ENCODE assay signal across 8 cellular contexts in the genomic region with DNA sequence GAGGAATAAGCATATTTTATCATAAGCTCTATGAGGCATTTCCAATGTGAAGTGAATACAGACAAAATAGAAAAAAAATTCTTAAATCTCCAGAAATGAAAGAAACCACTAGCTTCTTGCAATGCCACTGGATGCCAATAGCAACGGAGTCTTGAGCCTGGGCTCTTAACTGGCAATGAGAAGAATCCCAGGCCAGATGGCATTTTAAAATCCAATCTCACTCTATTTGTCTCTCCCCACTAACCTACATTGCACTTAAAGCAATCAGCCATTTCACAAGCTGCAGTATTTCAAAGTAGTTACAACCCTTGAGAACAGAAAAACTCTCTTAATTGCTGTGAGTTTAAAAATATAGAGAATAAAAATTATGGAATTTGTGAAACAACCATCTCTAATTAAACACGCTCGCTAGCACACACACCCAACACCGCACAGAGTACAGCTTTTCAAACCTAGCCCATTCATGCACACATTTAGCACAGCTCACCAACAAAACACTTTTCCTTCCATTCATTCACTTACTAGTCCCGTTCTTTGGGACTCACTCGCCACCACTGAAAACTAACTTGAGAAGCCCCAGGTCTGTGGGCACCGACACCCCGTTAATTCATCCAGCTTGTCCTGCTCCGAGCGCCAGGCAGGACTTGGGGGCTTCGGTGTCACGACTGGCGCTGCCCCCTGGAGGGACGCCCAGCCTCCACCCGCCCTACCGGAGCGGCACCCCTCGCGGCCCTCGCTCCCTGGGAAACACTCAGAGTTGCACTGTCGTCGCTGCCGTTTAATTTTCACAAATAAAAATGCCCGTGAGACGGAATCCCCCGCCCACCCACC.
DNase-seq lines count a peak whose midpoint lies in the region; ATAC-seq and TF ChIP-seq lines count a peak whose summit lies in the region.

No MANE protein-coding gene starts in this region.

- H3K27me3 Mint-ChIP-seq in activated naive CD4-positive, alpha-beta T cell treated with anti-CD3 and anti-CD28 coated beads, Interleukin-2, amount 10 ng/mL, durations not matched to agents 7 days and 5 days: peaks cover 50% of the 10 kb centered on the region

- CTCF ChIA-PET in activated naive CD4-positive, alpha-beta T cell treated with anti-CD3 and anti-CD28 coated beads, Interleukin-2, amount 10 ng/mL, durations not matched to agents 7 days and 5 days (lab: Charles Lee): no interaction called here

- H3K4me2 ChIP-seq in OCI-LY3 (ENCODE audit: low read length): peak overlapping the region; percentile 97

- H3K36me3 Mint-ChIP-seq in activated naive CD4-positive, alpha-beta T cell treated with anti-CD3 and anti-CD28 coated beads, Interleukin-2, amount 10 ng/mL, durations not matched to agents 7 days and 5 days: no peaks in the 10 kb centered on the region

- peak overlapping the region; percentile 9 for H3K4me3 Mint-ChIP-seq in activated naive CD4-positive, alpha-beta T cell treated with anti-CD3 and anti-CD28 coated beads, Interleukin-2, amount 10 ng/mL, durations not matched to agents 7 days and 5 days

- ATAC-seq in HG03196 (IDR thresholded peaks at IDR 0.05; ENCODE audit: unreplicated experiment) (no peak), GM18502 (IDR thresholded peaks at IDR 0.05; ENCODE audit: poor library complexity, unreplicated experiment) (no peak)

- H3K36me3 ChIP-seq in OCI-LY3 (replicated peaks; ENCODE audit: low read depth, low read length) (no peaks in the 10 kb centered on the region), endocrine pancreas (ENCODE audit: control insufficient read depth, insufficient read depth, low read length) (no peaks in the 10 kb centered on the region), mucosa of rectum (ENCODE audit: control insufficient read depth in 2 of 2, insufficient read depth in 2 of 2, low read length in 2 of 2) (no peaks in the 10 kb centered on the region)

- H3K9me3 ChIP-seq in OCI-LY3 (ENCODE audit: insufficient read depth, low read length) (no peaks in the 10 kb centered on the region), endocrine pancreas (ENCODE audit: control insufficient read depth, low read length) (no peaks in the 10 kb centered on the region), mucosa of rectum (ENCODE audit: control insufficient read depth in 2 of 2, low read length in 2 of 2) (no peaks in the 10 kb centered on the region)

- no peak for DNase-seq in activated naive CD4-positive, alpha-beta T cell treated with anti-CD3 and anti-CD28 coated beads, Interleukin-2, amount 10 ng/mL, durations not matched to agents 7 days and 5 days
- no peak for DNase-seq in activated naive CD4-positive, alpha-beta T cell treated with anti-CD3 and anti-CD28 coated beads, Interleukin-2, amount 50 U/mL, for 16 hours
- no peak for DNase-seq in stimulated activated CD4-positive, alpha-beta T cell treated with anti-CD3 and anti-CD28 coated beads, Interleukin-1b, Interleukin-23, amount 100 ng/mL, for 48 hours

- H3K79me2 ChIP-seq in OCI-LY3 (ENCODE audit: low read length): no peaks in the 10 kb centered on the region

- no peaks in the 10 kb centered on the region for H4K20me1 ChIP-seq in OCI-LY3 (ENCODE audit: insufficient read depth, low read length)

- H3K27ac ChIP-seq in OCI-LY3 (ENCODE audit: low read length) (no peak overlapping the region), mucosa of rectum (ENCODE audit: low read depth in 2 of 2, low read length in 2 of 2) (peak overlapping the region; percentile 85 to 92)

- H3K9ac ChIP-seq in OCI-LY3 (ENCODE audit: low read length) (peak overlapping the region; percentile 60), endocrine pancreas (ENCODE audit: control insufficient read depth, insufficient read depth, low read length) (no peak overlapping the region), mucosa of rectum (ENCODE audit: low read depth in 1 of 2, low read length in 2 of 2) (peak overlapping the region; percentile 64 to 83)

- peaks cover 5% of the 10 kb centered on the region; the same call in 1 of the 2 replicates for H3K4me1 ChIP-seq in OCI-LY3 (ENCODE audit: low read length)
- no peaks in the 10 kb centered on the region for H3K4me1 ChIP-seq in endocrine pancreas (ENCODE audit: control insufficient read depth, insufficient read depth, low read length)
- peaks cover 22 to 31% of the 10 kb centered on the region in 2 donors for H3K4me1 ChIP-seq in mucosa of rectum (ENCODE audit: control insufficient read depth in 2 of 2, insufficient read depth in 2 of 2, low read length in 2 of 2)

- peak overlapping the region; percentile 97 for H2AFZ ChIP-seq in OCI-LY3 (ENCODE audit: low read depth, low read length)

- H3K4me1 Mint-ChIP-seq in activated naive CD4-positive, alpha-beta T cell treated with anti-CD3 and anti-CD28 coated beads, Interleukin-2, amount 10 ng/mL, durations not matched to agents 7 days and 5 days: peaks cover 12% of the 10 kb centered on the region

- H3K4me3 ChIP-seq in OCI-LY3 (ENCODE audit: low read length): peak overlapping the region; percentile 96
- H3K4me3 ChIP-seq in endocrine pancreas (ENCODE audit: control insufficient read depth, insufficient read depth, low read length): peak overlapping the region; percentile 71
- peak overlapping the region; percentile 82 to 90 for H3K4me3 ChIP-seq in mucosa of rectum (ENCODE audit: low read length in 2 of 2)

- no peaks in the 10 kb centered on the region for H3K9me3 Mint-ChIP-seq in activated naive CD4-positive, alpha-beta T cell treated with anti-CD3 and anti-CD28 coated beads, Interleukin-2, amount 10 ng/mL, durations not matched to agents 7 days and 5 days

- H3K27me3 ChIP-seq in OCI-LY3 (ENCODE audit: low read depth, low read length) (0 out of 2 replicates have a peak, but pooled peaks cover 2% of the 10 kb centered on the region), endocrine pancreas (ENCODE audit: control insufficient read depth, insufficient read depth, low read length) (no peaks in the 10 kb centered on the region), mucosa of rectum (ENCODE audit: control insufficient read depth in 2 of 2, insufficient read depth in 2 of 2, low read length in 2 of 2) (no peaks in the 10 kb centered on the region)

- H3K27ac Mint-ChIP-seq in activated naive CD4-positive, alpha-beta T cell treated with anti-CD3 and anti-CD28 coated beads, Interleukin-2, amount 10 ng/mL, durations not matched to agents 7 days and 5 days: no peak overlapping the region

- TF ChIP-seq CTCF in OCI-LY3 (IDR thresholded peaks at IDR 0.05; ENCODE audit: low read depth, low read length): no peak
